In genomic region chr5:156925767-156926166, GRCh38 we compare ENCODE assay signal across 13 cellular contexts. TPM values are rescaled to one million over a fixed set of nuclear protein-coding genes. Genes with fewer than 3 reads are reported as not detected.
A peak's percentile ranks its signal among the peaks of the same experiment; 100 is the strongest.
DNase-seq lines count a peak whose midpoint lies in the region; ATAC-seq and TF ChIP-seq lines count a peak whose summit lies in the region.
"Not testable (repeated sequence)": the region's sequence is repeated elsewhere in the genome, so short reads cannot be mapped to it uniquely, and the experiment has no call there.
"Had no signal": no experiment of that assay in that cellular context is flagged by ENCODE, and none has a peak within 500 bp of the region (broad histone marks: within the 10 kb centered on the region; RNA-seq: fewer than 3 reads in every experiment).

No MANE protein-coding gene starts in this region.

- not testable (repeated sequence) for H3K4me3 Mint-ChIP-seq in GM23338; activated T-cell treated with anti-CD3 and anti-CD28 coated beads, Interleukin-2, amount 50 U/mL, for 24 hours
- peak overlapping the region in 1 of 10 donors; percentile 51 for H3K4me3 Mint-ChIP-seq in naive thymus-derived CD4-positive, alpha-beta T cell

- peaks cover 15% of the 10 kb centered on the region; the same call in 1 of the 2 replicates for H3K9me2 ChIP-seq in GM23338 (ENCODE audit: insufficient read depth)
- H3K9me2 ChIP-seq in Loucy (replicated peaks; ENCODE audit: low read depth, low read length); OCI-LY7 (ENCODE audit: insufficient read depth, low read length): not testable (repeated sequence)

- H3K9me3 ChIP-seq in Loucy (ENCODE audit: insufficient read depth, low read depth, low read length); OCI-LY7 (ENCODE audit: low read length); WERI-Rb-1 (ENCODE audit: severe bottlenecking); naive thymus-derived CD4-positive, alpha-beta T cell (ENCODE audit: control insufficient read depth in 2 of 3, low read length in 3 of 3): not testable (repeated sequence)

- not testable (repeated sequence) for H3K27me3 ChIP-seq in GM23338 (ENCODE audit: insufficient read depth); Loucy (ENCODE audit: insufficient read depth, low read length, poor library complexity, severe bottlenecking); WERI-Rb-1 (ENCODE audit: insufficient read depth, low read depth, severe bottlenecking); naive thymus-derived CD4-positive, alpha-beta T cell (ENCODE audit: control insufficient read depth in 2 of 2, insufficient read depth in 2 of 2, low read length in 2 of 2)

- CTCF ChIA-PET in OCI-LY7 (lab: Charles Lee; ENCODE audit: unreplicated experiment): not testable (repeated sequence)
- CTCF ChIA-PET in naive thymus-derived CD4-positive, alpha-beta T cell (lab: Charles Lee): interaction anchor here (1.7 kb wide), 1 partner anchor 11 kb away, joined by 4 read pairs; no protein-coding TSS in a partner anchor

- not testable (repeated sequence) for H3K36me3 Mint-ChIP-seq in GM23338 (ENCODE audit: low read depth); activated T-cell treated with anti-CD3 and anti-CD28 coated beads, Interleukin-2, amount 50 U/mL, for 24 hours (ENCODE audit: low read depth)
- H3K36me3 Mint-ChIP-seq in naive thymus-derived CD4-positive, alpha-beta T cell: peaks cover 2 to 42% (median 2%) of the 10 kb centered on the region in 5 donors

- H3F3A ChIP-seq in GM23338 (replicated peaks; ENCODE audit: low read depth); Loucy (ENCODE audit: low read depth): not testable (repeated sequence)

- H3K9ac ChIP-seq in Loucy (ENCODE audit: low read depth, low read length, poor library complexity, severe bottlenecking): not testable (repeated sequence)

- H3K27ac Mint-ChIP-seq in GM23338: not testable (repeated sequence)
- peak overlapping the region; percentile 8 for H3K27ac Mint-ChIP-seq in activated T-cell treated with anti-CD3 and anti-CD28 coated beads, Interleukin-2, amount 50 U/mL, for 24 hours
- peak overlapping the region in 5 of 9 donors; percentile 9 to 97 (median 74) for H3K27ac Mint-ChIP-seq in naive thymus-derived CD4-positive, alpha-beta T cell

- H3K4me1 Mint-ChIP-seq in GM23338: not testable (repeated sequence)
- peaks cover 73% of the 10 kb centered on the region for H3K4me1 Mint-ChIP-seq in activated T-cell treated with anti-CD3 and anti-CD28 coated beads, Interleukin-2, amount 50 U/mL, for 24 hours (ENCODE audit: low read depth)
- H3K4me1 Mint-ChIP-seq in naive thymus-derived CD4-positive, alpha-beta T cell: peaks cover 27 to 84% (median 78%) of the 10 kb centered on the region in 7 donors

- H3K4me2 ChIP-seq in GM23338; Loucy (ENCODE audit: low read depth, low read length, poor library complexity, severe bottlenecking): not testable (repeated sequence)
- H3K4me2 ChIP-seq in OCI-LY7 (ENCODE audit: low read length): peak overlapping the region; percentile 14; the same call in 1 of the 2 replicates

- H3K4me1 ChIP-seq in GM23338 (ENCODE audit: insufficient read depth); Loucy (ENCODE audit: insufficient read depth, low read length, poor library complexity, severe bottlenecking): not testable (repeated sequence)
- peaks cover 92% of the 10 kb centered on the region for H3K4me1 ChIP-seq in OCI-LY7 (ENCODE audit: insufficient read depth, low read length, poor library complexity, severe bottlenecking)
- peaks cover 9 to 53% of the 10 kb centered on the region in 2 donors for H3K4me1 ChIP-seq in naive thymus-derived CD4-positive, alpha-beta T cell (ENCODE audit: control insufficient read depth in 2 of 2, insufficient read depth in 2 of 2, low read length in 2 of 2)

- intact Hi-C loops in OCI-LY7 (cut with micrococcal nuclease; ENCODE audit: unreplicated experiment): not testable (repeated sequence)
- intact Hi-C loops in naive thymus-derived CD4-positive, alpha-beta T cell (cut with micrococcal nuclease): loop anchor here in 1 of 2 donors (10.0 kb wide), 2 partner anchors 619 to 1981 kb away; partner anchors contain the start of gene MRPL22

- not testable (repeated sequence) for H3K79me2 ChIP-seq in GM23338 (replicated peaks; ENCODE audit: insufficient read depth); Loucy (ENCODE audit: insufficient read depth, low read length); OCI-LY7 (ENCODE audit: insufficient read depth, low read depth, low read length)

- not testable (repeated sequence) for H3K36me3 ChIP-seq in GM23338 (ENCODE audit: insufficient read depth); Loucy (ENCODE audit: insufficient read depth, low read length); WERI-Rb-1; naive thymus-derived CD4-positive, alpha-beta T cell (ENCODE audit: control insufficient read depth in 2 of 3, insufficient read depth in 3 of 3, low read length in 3 of 3)
- H3K36me3 ChIP-seq in OCI-LY7 (ENCODE audit: insufficient read depth, low read length): peaks cover 17% of the 10 kb centered on the region

- TF ChIP-seq CTCF in 22Rv1 (IDR thresholded peaks at IDR 0.05): peak; percentile 48
- peak; percentile 17 for TF ChIP-seq CTCF in GM10266 (IDR thresholded peaks at IDR 0.05; ENCODE audit: control insufficient read depth, insufficient read depth, low read depth, missing control alignments)
- peak; percentile 54 to 73 for TF ChIP-seq CTCF in GM23338 (conservative IDR thresholded peaks at IDR 0.05; ENCODE audit: low read depth in 2 of 2)
- TF ChIP-seq CTCF in Loucy (conservative IDR thresholded peaks at IDR 0.05; ENCODE audit: low read length): peak; percentile 25; the same call in 1 of the 2 replicates
- TF ChIP-seq CTCF in OCI-LY7 (conservative IDR thresholded peaks at IDR 0.05; ENCODE audit: low read length): peak; percentile 74
- TF ChIP-seq CTCF in WERI-Rb-1 (IDR thresholded peaks at IDR 0.05; ENCODE audit: low read depth, low read length): peak; percentile 20; the same call in 1 of the 2 replicates

- ATAC-seq in GM23338; naive thymus-derived CD4-positive, alpha-beta T cell: not testable (repeated sequence)

- H3K4me3 ChIP-seq in GM23338; Loucy (ENCODE audit: low read length, poor library complexity, severe bottlenecking); OCI-LY7 (ENCODE audit: low read depth, low read length, poor library complexity, severe bottlenecking); WERI-Rb-1 (ENCODE audit: low read depth, low read length); naive thymus-derived CD4-positive, alpha-beta T cell (ENCODE audit: low read length): not testable (repeated sequence)

- not testable (repeated sequence) for DNase-seq in GM10266 (ENCODE audit: extremely low spot score); GM23338 (ENCODE audit: low spot score); OCI-LY7 (ENCODE audit: low spot score); WERI-Rb-1; activated T-cell treated with anti-CD3 and anti-CD28 coated beads, Interleukin-2, amount 50 U/mL, for 24 hours; naive thymus-derived CD4-positive, alpha-beta T cell

- not testable (repeated sequence) for H3K27ac ChIP-seq in 22Rv1; GM23338 (ENCODE audit: low read depth); WERI-Rb-1; naive thymus-derived CD4-positive, alpha-beta T cell (ENCODE audit: low read depth, low read length)
- peak overlapping the region; percentile 56 for H3K27ac ChIP-seq in OCI-LY7 (ENCODE audit: low read depth, low read length, poor library complexity, severe bottlenecking)

- not testable (repeated sequence) for H3K9me3 Mint-ChIP-seq in GM23338; activated T-cell treated with anti-CD3 and anti-CD28 coated beads, Interleukin-2, amount 50 U/mL, for 24 hours
- H3K9me3 Mint-ChIP-seq in naive thymus-derived CD4-positive, alpha-beta T cell: peaks cover 0 to 12% (median 2%) of the 10 kb centered on the region in 11 donors

- not testable (repeated sequence) for BruUV-seq in OCI-LY7 (replicated peaks; lab: Mats Ljungman, UMichigan)

- H4K20me1 ChIP-seq in GM23338 (replicated peaks; ENCODE audit: insufficient read depth); Loucy (ENCODE audit: insufficient read depth, low read length, poor library complexity, severe bottlenecking); OCI-LY7 (ENCODE audit: insufficient read depth, low read length): not testable (repeated sequence)

- H2AFZ ChIP-seq in GM23338 (peak overlapping the region; percentile 9; the same call in 1 of the 2 replicates), Loucy (ENCODE audit: low read length) (peak overlapping the region; percentile 77), OCI-LY7 (ENCODE audit: low read length) (peak overlapping the region; percentile 83; the same call in 1 of the 2 replicates)

- POLR2A ChIA-PET in OCI-LY7 (lab: Charles Lee): interaction anchor here (17.6 kb wide), 1 partner anchor 7 kb away, joined by 271 read pairs; no protein-coding TSS in a partner anchor
- POLR2A ChIA-PET in naive thymus-derived CD4-positive, alpha-beta T cell (lab: Charles Lee): interaction anchor here (6.8 kb wide), 1 partner anchor 10 kb away, joined by 53 read pairs; no protein-coding TSS in a partner anchor

- H3K27me3 Mint-ChIP-seq in GM23338 (ENCODE audit: insufficient read depth, low read depth, poor library complexity): peaks cover 14% of the 10 kb centered on the region
- not testable (repeated sequence) for H3K27me3 Mint-ChIP-seq in activated T-cell treated with anti-CD3 and anti-CD28 coated beads, Interleukin-2, amount 50 U/mL, for 24 hours; naive thymus-derived CD4-positive, alpha-beta T cell

RNA-seq across cellular contexts. Expression of gene TIMD4, which starts 37.3 kb away (rescaled TPM):
- not detected in 2 replicates for total RNA-seq in GM23338 (2014; rRNA removed; shearing (Covaris generic))
- not detected in 2 replicates for polyA plus RNA-seq in GM23338 (2016; fragmentation: Nextera tagmentation; extraction: Ambion mirVana)
- 0.82 and 1.1 TPM in 2 replicates for total RNA-seq in OCI-LY7 (2014; rRNA removed; shearing (Covaris generic))
- total RNA-seq in OCI-LY7 (2022): 0.50 and 1.3 TPM in 2 replicates
- 10 to 100 TPM in 3 of 5 experiments, 1 to 10 TPM in 2; 2.3 to 31.1 (median 12.2) TPM for total RNA-seq in naive thymus-derived CD4-positive, alpha-beta T cell
- polyA plus RNA-seq in naive thymus-derived CD4-positive, alpha-beta T cell: 1 to 10 TPM; 1.6 TPM
- total RNA-seq: A673, Calu3, HFFc6, HT1080 had no signal
- polyA plus RNA-seq: AG04450 had no signal

Comparison
In these comparisons a context has a peak if more than half of its experiments do, and no peak if none do; other contexts are left out.
1. CTCF ChIP-seq: peak in every context shown above with its lines; median percentile 74 in OCI-LY7; 64 in GM23338; 48 in 22Rv1; 25 in Loucy; 20 in WERI-Rb-1; 17 in GM10266.
2. H2AFZ ChIP-seq: peak in every context shown above with its lines; median percentile 83 in OCI-LY7; 77 in Loucy; 9 in GM23338.